Comparison of ENCODE assay signal across 8 cellular contexts in genomic region chr10:27392606-27393005, GRCh38.
"Had no signal": no experiment of that assay in that cellular context is flagged by ENCODE, and none has a peak within 500 bp of the region (broad histone marks: within the 10 kb centered on the region; RNA-seq: fewer than 3 reads in every experiment).

No MANE protein-coding gene starts in this region.

- H3K4me1 Mint-ChIP-seq: IgD-negative memory B cell had no signal

- H3K4me2 ChIP-seq: KMS-11 had no signal

- DNase-seq: GM23248, GOT3, H7, HCEC 1CT, Karpas-422 had no signal

- H3K9ac ChIP-seq: GM23248, KMS-11 had no signal

- H2AFZ ChIP-seq: GM23248 had no signal

- FAIRE-seq: HTR-8/SVneo had no signal

- H3K27ac ChIP-seq: GM23248, KMS-11 had no signal

- H3K27ac Mint-ChIP-seq: IgD-negative memory B cell had no signal

- H3K4me3 ChIP-seq: GM23248 had no signal
